In the genomic region with DNA sequence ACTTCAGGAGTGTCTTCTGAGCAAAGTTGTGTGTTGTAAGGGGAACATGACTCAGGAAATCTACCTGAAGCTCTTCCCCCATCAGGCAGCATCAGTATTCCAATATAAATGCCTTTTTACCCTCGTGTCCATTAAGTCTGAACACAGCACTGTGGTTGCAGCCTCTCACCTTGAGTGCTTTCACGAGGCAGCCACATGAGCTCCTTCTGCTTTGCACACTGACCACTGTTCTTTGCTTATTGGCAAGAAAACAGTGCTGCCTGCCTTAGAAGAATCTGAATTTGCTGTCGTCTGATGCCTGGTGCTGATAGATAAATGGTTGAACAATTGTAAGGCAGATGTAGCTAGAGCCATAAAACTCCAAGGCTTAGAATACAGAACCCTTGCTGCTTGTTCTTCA, we compare ENCODE assay signal across 27 cellular contexts.
"Had no signal": no experiment of that assay in that cellular context is flagged by ENCODE, and none has a peak within 500 bp of the region (broad histone marks: within the 10 kb centered on the region; RNA-seq: fewer than 3 reads in every experiment).

No MANE protein-coding gene starts in this region.

- H3K27me3 ChIP-seq: ascending aorta, breast epithelium, cardiac muscle cell, colonic mucosa, esophagus squamous epithelium, gastroesophageal sphincter had no signal

- H3K9me3 Mint-ChIP-seq: activated CD4-positive, alpha-beta memory T cell treated with anti-CD3 and anti-CD28 coated beads, Interleukin-2, amount 10 ng/mL, durations not matched to agents 7 days and 5 days; activated CD4-positive, alpha-beta T cell treated with anti-CD3 and anti-CD28 coated beads, Interleukin-2, amount 10 ng/mL, durations not matched to agents 7 days and 5 days; activated naive CD4-positive, alpha-beta T cell treated with anti-CD3 and anti-CD28 coated beads, Interleukin-2, amount 10 ng/mL, durations not matched to agents 7 days and 5 days; activated naive CD4-positive, alpha-beta T cell treated with anti-CD3 and anti-CD28 coated beads, Interleukin-2, amount 50 U/mL, for 72 hours; activated naive CD8-positive, alpha-beta T cell treated with anti-CD3 and anti-CD28 coated beads, Interleukin-2, amount 10 ng/mL, durations not matched to agents 7 days and 5 days; activated T-cell treated with anti-CD3 and anti-CD28 coated beads, Interleukin-2, amount 50 U/mL, for 24 hours; activated T-cell treated with anti-CD3 and anti-CD28 coated beads, Interleukin-2, amount 50 U/mL, for 72 hours; brain had no signal

- H3K4me3 ChIP-seq: ascending aorta, breast epithelium, cardiac muscle cell, colonic mucosa, esophagus squamous epithelium, gastroesophageal sphincter had no signal

- H3K9me3 ChIP-seq: ascending aorta, breast epithelium, colonic mucosa, esophagus squamous epithelium, gastroesophageal sphincter had no signal

- H3K36me3 Mint-ChIP-seq: activated naive CD4-positive, alpha-beta T cell treated with anti-CD3 and anti-CD28 coated beads, Interleukin-2, amount 10 ng/mL, durations not matched to agents 7 days and 5 days; activated naive CD4-positive, alpha-beta T cell treated with anti-CD3 and anti-CD28 coated beads, Interleukin-2, amount 50 U/mL, for 72 hours; activated naive CD8-positive, alpha-beta T cell treated with anti-CD3 and anti-CD28 coated beads, Interleukin-2, amount 10 ng/mL, durations not matched to agents 7 days and 5 days; brain had no signal

- H3K4me1 ChIP-seq: ascending aorta, breast epithelium, colonic mucosa, esophagus squamous epithelium, gastroesophageal sphincter had no signal

- H3K27ac Mint-ChIP-seq: activated CD4-positive, alpha-beta memory T cell treated with anti-CD3 and anti-CD28 coated beads, Interleukin-2, amount 10 ng/mL, durations not matched to agents 7 days and 5 days; activated CD4-positive, alpha-beta T cell treated with anti-CD3 and anti-CD28 coated beads, Interleukin-2, amount 10 ng/mL, durations not matched to agents 7 days and 5 days; activated naive CD4-positive, alpha-beta T cell treated with anti-CD3 and anti-CD28 coated beads, Interleukin-2, amount 10 ng/mL, durations not matched to agents 7 days and 5 days; activated naive CD4-positive, alpha-beta T cell treated with anti-CD3 and anti-CD28 coated beads, Interleukin-2, amount 50 U/mL, for 72 hours; activated naive CD8-positive, alpha-beta T cell treated with anti-CD3 and anti-CD28 coated beads, Interleukin-2, amount 10 ng/mL, durations not matched to agents 7 days and 5 days; activated T-cell treated with anti-CD3 and anti-CD28 coated beads, Interleukin-2, amount 50 U/mL, for 24 hours; activated T-cell treated with anti-CD3 and anti-CD28 coated beads, Interleukin-2, amount 50 U/mL, for 72 hours; brain had no signal

- H3K4me1 Mint-ChIP-seq: activated CD4-positive, alpha-beta memory T cell treated with anti-CD3 and anti-CD28 coated beads, Interleukin-2, amount 10 ng/mL, durations not matched to agents 7 days and 5 days; activated CD4-positive, alpha-beta T cell treated with anti-CD3 and anti-CD28 coated beads, Interleukin-2, amount 10 ng/mL, durations not matched to agents 7 days and 5 days; activated naive CD4-positive, alpha-beta T cell treated with anti-CD3 and anti-CD28 coated beads, Interleukin-2, amount 10 ng/mL, durations not matched to agents 7 days and 5 days; brain had no signal

- H3K27ac ChIP-seq: ascending aorta, breast epithelium, cardiac muscle cell, colonic mucosa, epithelial cell of prostate, esophagus squamous epithelium, gastroesophageal sphincter had no signal

- H3K36me3 ChIP-seq: ascending aorta, breast epithelium, cardiac muscle cell, colonic mucosa, esophagus squamous epithelium, gastroesophageal sphincter had no signal

- DNase-seq: activated CD4-positive, alpha-beta memory T cell treated with anti-CD3 and anti-CD28 coated beads, Interleukin-2, amount 10 ng/mL, durations not matched to agents 7 days and 5 days; activated CD4-positive, alpha-beta T cell treated with anti-CD3 and anti-CD28 coated beads for 1 hour; activated CD4-positive, alpha-beta T cell treated with anti-CD3 and anti-CD28 coated beads for 4 hours; activated CD4-positive, alpha-beta T cell treated with anti-CD3 and anti-CD28 coated beads, Interleukin-2, amount 10 ng/mL, durations not matched to agents 7 days and 5 days; activated CD4-positive, alpha-beta T cell treated with anti-CD3 and anti-CD28 coated beads, Interleukin-2, amount 50 U/mL, for 4 hours; activated CD8-positive, alpha-beta memory T cell treated with anti-CD3 and anti-CD28 coated beads, Interleukin-2, amount 50 U/mL, for 48 hours; activated gamma-delta T cell; activated naive CD4-positive, alpha-beta T cell; activated naive CD4-positive, alpha-beta T cell treated with anti-CD3 and anti-CD28 coated beads, Interleukin-2, amount 10 ng/mL, durations not matched to agents 7 days and 5 days; activated naive CD8-positive, alpha-beta T cell treated with anti-CD3 and anti-CD28 coated beads, Interleukin-2, amount 10 ng/mL, durations not matched to agents 7 days and 5 days; activated T-cell treated with anti-CD3 and anti-CD28 coated beads for 4 hours; activated T-cell treated with anti-CD3 and anti-CD28 coated beads, Interleukin-2, amount 50 U/mL, for 24 hours; activated T-cell treated with anti-CD3 and anti-CD28 coated beads, Interleukin-2, amount 50 U/mL, for 72 hours; central memory CD4-positive, alpha-beta T cell; cerebellar nuclear complex; colonic mucosa; effector CD8-positive, alpha-beta T cell; esophagus squamous epithelium; foreskin melanocyte; T-helper 2 cell had no signal

- H3K4me3 Mint-ChIP-seq: activated CD4-positive, alpha-beta memory T cell treated with anti-CD3 and anti-CD28 coated beads, Interleukin-2, amount 10 ng/mL, durations not matched to agents 7 days and 5 days; activated CD4-positive, alpha-beta T cell treated with anti-CD3 and anti-CD28 coated beads, Interleukin-2, amount 10 ng/mL, durations not matched to agents 7 days and 5 days; activated naive CD4-positive, alpha-beta T cell treated with anti-CD3 and anti-CD28 coated beads, Interleukin-2, amount 10 ng/mL, durations not matched to agents 7 days and 5 days; activated naive CD8-positive, alpha-beta T cell treated with anti-CD3 and anti-CD28 coated beads, Interleukin-2, amount 10 ng/mL, durations not matched to agents 7 days and 5 days; activated T-cell treated with anti-CD3 and anti-CD28 coated beads, Interleukin-2, amount 50 U/mL, for 24 hours; activated T-cell treated with anti-CD3 and anti-CD28 coated beads, Interleukin-2, amount 50 U/mL, for 72 hours; brain had no signal

- ATAC-seq: activated naive CD4-positive, alpha-beta T cell treated with anti-CD3 and anti-CD28 coated beads, Interleukin-2, amount 50 U/mL, for 72 hours; activated T-cell treated with anti-CD3 and anti-CD28 coated beads, Interleukin-2, amount 50 U/mL, for 72 hours; gastroesophageal sphincter had no signal

- H3K27me3 Mint-ChIP-seq: activated CD4-positive, alpha-beta T cell treated with anti-CD3 and anti-CD28 coated beads, Interleukin-2, amount 10 ng/mL, durations not matched to agents 7 days and 5 days had no signal
